In the genomic region with DNA sequence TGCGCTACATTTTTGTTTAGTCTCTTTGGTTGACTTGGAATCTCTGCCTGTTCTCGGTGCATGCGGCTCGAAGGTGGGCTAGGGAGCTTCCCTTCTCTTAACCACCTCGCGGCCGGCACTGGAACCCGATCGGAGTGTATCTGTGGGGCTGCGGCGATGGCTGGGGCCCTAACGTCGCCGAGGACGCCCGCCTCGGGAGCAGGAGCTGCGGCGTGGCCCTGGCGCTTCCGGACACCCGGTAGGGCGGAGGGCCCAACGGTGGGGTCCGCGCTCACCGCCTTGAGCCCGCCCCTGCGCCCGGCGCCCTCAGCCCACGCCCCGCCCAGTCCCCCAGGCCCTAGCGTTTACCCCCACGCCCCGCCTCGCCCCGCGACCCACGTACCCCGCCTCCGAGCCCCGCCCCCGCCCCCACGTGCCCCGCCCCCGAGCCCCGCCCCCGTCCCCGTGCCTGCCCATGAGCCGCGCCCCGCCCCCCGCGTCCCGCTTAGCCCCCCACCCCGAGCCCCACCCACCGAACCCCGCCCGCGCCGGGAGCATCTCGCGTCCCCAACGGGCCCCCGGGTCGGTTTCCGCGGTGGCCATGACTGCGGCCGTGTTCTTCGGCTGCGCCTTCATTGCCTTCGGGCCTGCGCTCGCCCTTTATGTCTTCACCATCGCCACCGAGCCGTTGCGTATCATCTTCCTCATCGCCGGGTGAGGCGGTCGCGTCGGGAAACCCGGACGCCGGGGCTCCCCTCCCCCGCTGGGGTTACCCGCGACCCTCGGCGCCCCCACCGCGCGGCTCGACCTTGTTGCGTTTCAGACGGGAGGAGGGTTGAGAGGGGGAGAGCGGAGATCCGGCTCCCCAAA, we compare ENCODE assay signal across 8 cellular contexts. TPM values are rescaled to one million over a fixed set of nuclear protein-coding genes. Genes with fewer than 3 reads are reported as not detected.
A peak's percentile ranks its signal among the peaks of the same experiment; 100 is the strongest.
DNase-seq lines count a peak whose midpoint lies in the region; ATAC-seq lines count a peak whose summit lies in the region.

A gene (plus strand): TSS at position 562 of the 849 bp plus-strand sequence. CDS start 19 bp downstream, at position 581.

- 1% methylated on average over 89 of the region's 102 CpGs for WGBS in right cardiac atrium
- WGBS in aorta, 2 donors, result 1% methylated on average over 74 to 102 of the region's 102 CpGs

- intact Hi-C loops in right cardiac atrium (cut with DNase I) (loop anchor here in 1 of 4 donors (10.0 kb wide), 1 partner anchor 122 kb away; a partner anchor contains a TSS), aorta (cut with DNase I) (loop anchor here (1.0 to 5.0 kb wide), 2 partner anchors 88 to 90 kb away; a partner anchor contains a TSS)

- H3K9me3 ChIP-seq in right cardiac atrium (ENCODE audit: control insufficient read depth, low read length) (no peaks in the 10 kb centered on the region), aorta (ENCODE audit: control insufficient read depth, low read length) (no peaks in the 10 kb centered on the region)

- DNase-seq in GF-D8 (lab: John Stamatoyannopoulos, UW) (peak; percentile 8), HCEC 1CT (peak; percentile 55), NCI-H1048 (lab: John Stamatoyannopoulos, UW) (peak; percentile 58), T-helper 2 cell (peak; percentile 48 to 83 (median 78)), right cardiac atrium (peak; percentile 88 to 95 (median 95)), renal cortical epithelial cell (ENCODE audit: low read depth) (no peak), aorta (peak; percentile 91 to 95)

- H3K4me3 ChIP-seq in right cardiac atrium (ENCODE audit: low read length) (peak within 1 kb of the TSS; percentile 88), aorta (ENCODE audit: low read length in 2 of 2) (peak within 1 kb of the TSS; percentile 80 to 96)

- peak; percentile 97 for ATAC-seq in right cardiac atrium
- peak; percentile 93 for ATAC-seq in aorta (ENCODE audit: low FRiP score)

- H3K4me1 ChIP-seq in right cardiac atrium (ENCODE audit: control insufficient read depth, insufficient read depth, low read length) (peaks cover 4% of the 10 kb centered on the region), aorta (ENCODE audit: control insufficient read depth in 1 of 2, insufficient read depth in 2 of 2, low read length in 2 of 2) (no peaks in the 10 kb centered on the region)

- H3K27ac ChIP-seq in angular gyrus (ENCODE audit: low read depth, low read length) (peak within 1 kb of the TSS; percentile 90), right cardiac atrium (ENCODE audit: low read length) (peak within 1 kb of the TSS; percentile 93), aorta (ENCODE audit: low read depth in 1 of 2, low read length in 2 of 2) (peak within 1 kb of the TSS; percentile 46 to 61)

- peaks cover 0 to 3% of the 10 kb centered on the region in 2 donors for H3K36me3 ChIP-seq in aorta (ENCODE audit: control insufficient read depth in 1 of 2, insufficient read depth in 2 of 2, low read length in 1 of 2)

- H3K27me3 ChIP-seq in right cardiac atrium (ENCODE audit: control insufficient read depth, insufficient read depth) (no peaks in the 10 kb centered on the region), aorta (ENCODE audit: control insufficient read depth in 1 of 2, insufficient read depth in 2 of 2, low read length in 1 of 2) (no peaks in the 10 kb centered on the region)

RNA-seq across cellular contexts. Expression of the gene that starts here (rescaled TPM):
- total RNA-seq in right cardiac atrium (10 to 100 TPM; 10.4 to 13.4 (median 10.9) TPM), renal cortical epithelial cell (10.1 and 12.6 TPM in 2 replicates), aorta (10 to 100 TPM; 24.1 to 28.4 TPM)
- polyA plus RNA-seq in right cardiac atrium (6.0 TPM), aorta (10 to 100 TPM in 1 of 2 donors, 1 to 10 TPM in 1; 3.0 to 13.4 TPM)
